In genomic region chr14:92718659-92719058, GRCh38 we compare ENCODE assay signal across 18 cellular contexts. TPM values are rescaled to one million over a fixed set of nuclear protein-coding genes. Genes with fewer than 3 reads are reported as not detected.
DNase-seq lines count a peak whose midpoint lies in the region; ATAC-seq and TF ChIP-seq lines count a peak whose summit lies in the region.
"Had no signal": no experiment of that assay in that cellular context is flagged by ENCODE, and none has a peak within 500 bp of the region (broad histone marks: within the 10 kb centered on the region; RNA-seq: fewer than 3 reads in every experiment).

No MANE protein-coding gene starts in this region.

- H2AFZ ChIP-seq in GM23248 (no peak overlapping the region), trophoblast cell (ENCODE audit: insufficient read depth, low read length, poor library complexity) (no peak overlapping the region)

- H3K4me1 ChIP-seq in GM23248 (ENCODE audit: insufficient read depth), result peaks cover 11% of the 10 kb centered on the region
- H3K4me1 ChIP-seq in trophoblast cell (ENCODE audit: control insufficient read depth in 1 of 2, insufficient read depth in 2 of 2, low read length in 2 of 2), result peaks cover 1 to 9% of the 10 kb centered on the region in 2 experiments

- no peak overlapping the region for H4K8ac ChIP-seq in trophoblast cell (ENCODE audit: low read depth, low read length)

- H3K79me1 ChIP-seq in trophoblast cell (ENCODE audit: low read length), result no peaks in the 10 kb centered on the region

- no peaks in the 10 kb centered on the region for H3K27me3 Mint-ChIP-seq in activated naive CD8-positive, alpha-beta T cell treated with anti-CD3 and anti-CD28 coated beads, Interleukin-2, amount 50 U/mL, for 24 hours
- no peaks in the 10 kb centered on the region for H3K27me3 Mint-ChIP-seq in chondrocyte (ENCODE audit: low read depth)

- H4K20me1 ChIP-seq in GM23248 (ENCODE audit: insufficient read depth), result no peaks in the 10 kb centered on the region

- in situ Hi-C loops in GM23248 (cut with MboI), result no loop called here

- H3K36me3 ChIP-seq in GM23248 (ENCODE audit: low read depth) (no peaks in the 10 kb centered on the region), trophoblast cell (ENCODE audit: control insufficient read depth in 1 of 2, insufficient read depth in 2 of 2, low read length in 2 of 2) (peaks cover 12 to 20% of the 10 kb centered on the region in 2 experiments)

- 80 to 81% methylated on average over 8 of the region's 8 CpGs for WGBS in GM23248 (ENCODE audit: low coverage in 1 of 2, low lambda C conversion rate in 2 of 2, missing lambda C conversion rate in 2 of 2), 2 experiments
- WGBS in trophoblast cell (ENCODE audit: extremely low coverage, insufficient coverage, insufficient read length), result no CpG with 5 or more reads among the region's 8 CpGs

- H2BK5ac ChIP-seq in trophoblast cell (ENCODE audit: low read depth, low read length, poor library complexity), result no peak overlapping the region

- no peak overlapping the region for H3K4me2 ChIP-seq in GM23248 (ENCODE audit: unreplicated experiment)
- H3K4me2 ChIP-seq in trophoblast cell (ENCODE audit: low read length), result no peak overlapping the region

- H3K18ac ChIP-seq in trophoblast cell (ENCODE audit: low read length), result no peak overlapping the region

- no peaks in the 10 kb centered on the region for H3K9me3 Mint-ChIP-seq in activated naive CD8-positive, alpha-beta T cell treated with anti-CD3 and anti-CD28 coated beads, Interleukin-2, amount 50 U/mL, for 24 hours
- no peaks in the 10 kb centered on the region for H3K9me3 Mint-ChIP-seq in chondrocyte (ENCODE audit: low read depth)

- H4K12ac ChIP-seq in trophoblast cell (ENCODE audit: low read depth, low read length), result no peak overlapping the region

- no peaks in the 10 kb centered on the region for H3K27me3 ChIP-seq in GM23248 (replicated peaks; ENCODE audit: insufficient read depth)
- H3K27me3 ChIP-seq in trophoblast cell (ENCODE audit: insufficient read depth, low read length), result no peaks in the 10 kb centered on the region
- H3K27me3 ChIP-seq: BLaER1 treated with 17β-estradiol and CSF1 and Interleukin-3, amounts not matched to agents 10 nM and 100 nM had no signal

- no peaks in the 10 kb centered on the region for H3K36me3 Mint-ChIP-seq in activated naive CD8-positive, alpha-beta T cell treated with anti-CD3 and anti-CD28 coated beads, Interleukin-2, amount 50 U/mL, for 24 hours (ENCODE audit: low read depth)
- peaks cover 10% of the 10 kb centered on the region for H3K36me3 Mint-ChIP-seq in chondrocyte (ENCODE audit: low read depth)
- H3K36me3 Mint-ChIP-seq: CD8-positive, alpha-beta memory T cell had no signal

- H2BK120ac ChIP-seq in trophoblast cell (ENCODE audit: insufficient read depth, low read length, poor library complexity), result no peak overlapping the region

- no peaks in the 10 kb centered on the region for H3K9me2 ChIP-seq in GM23248 (ENCODE audit: insufficient read depth)

- H3K79me2 ChIP-seq in GM23248 (ENCODE audit: insufficient read depth) (no peaks in the 10 kb centered on the region), trophoblast cell (ENCODE audit: control insufficient read depth, insufficient read depth, low read length, poor library complexity) (no peaks in the 10 kb centered on the region)

- H3K27ac ChIP-seq in GM23248, result no peak overlapping the region
- peak overlapping the region in 1 of 2 donors; percentile 78 for H3K27ac ChIP-seq in coronary artery
- no peak overlapping the region for H3K27ac ChIP-seq in trophoblast cell (ENCODE audit: low read depth, low read length)
- H3K27ac ChIP-seq: BLaER1 treated with 17β-estradiol and CSF1 and Interleukin-3, amounts not matched to agents 10 nM and 100 nM had no signal

- H3K4ac ChIP-seq in trophoblast cell (ENCODE audit: low read depth, low read length), result no peak overlapping the region

- H3K4me3 ChIP-seq in GM23248 (no peak overlapping the region), coronary artery (no peak overlapping the region), trophoblast cell (ENCODE audit: low read depth, low read length) (no peak overlapping the region)
- H3K4me3 ChIP-seq: BLaER1 treated with 17β-estradiol and CSF1 and Interleukin-3, amounts not matched to agents 10 nM and 100 nM had no signal

- no peak overlapping the region for H2AK5ac ChIP-seq in trophoblast cell (ENCODE audit: low read length)

- H3K4me3 Mint-ChIP-seq in activated naive CD8-positive, alpha-beta T cell treated with anti-CD3 and anti-CD28 coated beads, Interleukin-2, amount 50 U/mL, for 24 hours, result no peak overlapping the region
- H3K4me3 Mint-ChIP-seq in chondrocyte (ENCODE audit: unreplicated experiment), result no peak overlapping the region

- DNase-seq in AG08395 (ENCODE audit: low spot score), result peak; percentile 6
- DNase-seq in GM23248, result peak; percentile 36
- DNase-seq in coronary artery (ENCODE audit: low spot score), result peak; percentile 3
- DNase-seq in trophoblast cell, result peak; percentile 74 to 87
- no peak for DNase-seq in activated naive CD8-positive, alpha-beta T cell treated with anti-CD3 and anti-CD28 coated beads, Interleukin-2, amount 50 U/mL, for 24 hours
- DNase-seq in stimulated activated CD4-positive, alpha-beta T cell treated with anti-CD3 and anti-CD28 coated beads, Interleukin-2, amount 100 ng/mL, for 24 hours, result no peak
- DNase-seq in chondrocyte (ENCODE audit: low spot score), result no peak
- DNase-seq: 8988T; CD8-positive, alpha-beta memory T cell; DMS53; KBM-7; NCI-H1105 treated with DMSO at 0.1 percent for 48 hours; NCI-H1694; NCI-H774; OCI-M1; SHP77 treated with DMSO at 0.1 percent for 48 hours had no signal

- no peaks in the 10 kb centered on the region for H3K4me1 Mint-ChIP-seq in activated naive CD8-positive, alpha-beta T cell treated with anti-CD3 and anti-CD28 coated beads, Interleukin-2, amount 50 U/mL, for 24 hours
- H3K4me1 Mint-ChIP-seq in chondrocyte (ENCODE audit: low read depth), result peaks cover 11% of the 10 kb centered on the region

- peaks cover 6% of the 10 kb centered on the region for H3F3A ChIP-seq in GM23248 (ENCODE audit: insufficient read depth)

- H3K27ac Mint-ChIP-seq in activated naive CD8-positive, alpha-beta T cell treated with anti-CD3 and anti-CD28 coated beads, Interleukin-2, amount 50 U/mL, for 24 hours, result no peak overlapping the region
- no peak overlapping the region for H3K27ac Mint-ChIP-seq in chondrocyte (ENCODE audit: unreplicated experiment)

- H4K91ac ChIP-seq in trophoblast cell (ENCODE audit: low read depth, low read length), result no peak overlapping the region

- H3K23ac ChIP-seq in trophoblast cell (ENCODE audit: low read length), result no peak overlapping the region

- no peak for ATAC-seq in activated naive CD8-positive, alpha-beta T cell treated with anti-CD3 and anti-CD28 coated beads, Interleukin-2, amount 50 U/mL, for 24 hours
- no peak for ATAC-seq in HG02973 (IDR thresholded peaks at IDR 0.05; ENCODE audit: unreplicated experiment)

- H3K9ac ChIP-seq in GM23248 (no peak overlapping the region), trophoblast cell (ENCODE audit: low read length) (no peak overlapping the region)

- no peak for TF ChIP-seq CTCF in coronary artery (IDR thresholded peaks at IDR 0.05)
- TF ChIP-seq CTCF in chondrocyte (IDR thresholded peaks at IDR 0.05), result no peak

- H3K9me3 ChIP-seq in GM23248 (ENCODE audit: low read depth), result no peaks in the 10 kb centered on the region
- no peaks in the 10 kb centered on the region for H3K9me3 ChIP-seq in trophoblast cell (ENCODE audit: insufficient read depth, low read depth, low read length)
- H3K9me3 ChIP-seq: BLaER1 treated with 17β-estradiol and CSF1 and Interleukin-3, amounts not matched to agents 10 nM and 100 nM had no signal

- H2BK12ac ChIP-seq in trophoblast cell (ENCODE audit: low read length), result peak overlapping the region; percentile 82

- H3K14ac ChIP-seq in trophoblast cell (ENCODE audit: low read length), result no peak overlapping the region

RNA-seq across cellular contexts. Expression of gene LGMN, which starts 29.8 kb away (rescaled TPM):
- 82.7 and 129 TPM in 2 replicates for total RNA-seq in GM23248 (2014; rRNA removed; shearing (Covaris generic))
- 98.8 and 106 TPM in 2 replicates for polyA plus RNA-seq in GM23248 (2016; fragmentation: Nextera tagmentation; extraction: Ambion mirVana)
- polyA plus RNA-seq in trophoblast cell (2013), result 162 and 178 TPM in 2 replicates
- total RNA-seq in chondrocyte, result 72.2 to 134 TPM (median 130 TPM) in 3 replicates

Comparison
In these comparisons a context has a peak if more than half of its experiments do, and no peak if none do; other contexts are left out.
1. DNase-seq: peak in AG08395 (single experiment), GM23248 (single experiment), coronary artery (single experiment) and trophoblast cell (2 of 2); none in activated naive CD8-positive, alpha-beta T cell treated with anti-CD3 and anti-CD28 coated beads, Interleukin-2, amount 50 U/mL, for 24 hours (single experiment), stimulated activated CD4-positive, alpha-beta T cell treated with anti-CD3 and anti-CD28 coated beads, Interleukin-2, amount 100 ng/mL, for 24 hours (0 of 2) and chondrocyte (single experiment).